Comparison of ENCODE assay signal across 1 cellular context in the genomic region with DNA sequence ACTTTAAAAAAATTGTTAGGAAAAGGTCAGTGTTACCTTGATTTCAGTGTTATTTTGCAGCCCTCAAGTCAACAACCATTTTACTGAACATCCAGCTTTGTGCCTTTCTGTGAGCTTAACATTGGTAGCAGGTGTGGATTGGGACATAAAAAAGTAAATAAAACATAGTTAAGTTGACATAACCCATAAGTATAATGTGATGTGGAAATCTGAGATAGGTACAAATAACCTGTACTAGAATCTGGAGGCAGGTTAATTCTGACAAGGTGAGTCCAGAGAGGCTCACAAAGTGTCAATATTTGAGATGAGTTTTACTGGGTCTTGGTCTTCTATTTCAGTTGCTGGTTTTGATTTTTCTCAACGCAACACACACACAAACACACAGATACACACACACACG.
TF ChIP-seq lines count a peak whose summit lies in the region.

No MANE protein-coding gene starts in this region.

TF ChIP-seq in HepG2, 621 proteins besides CTCF, POLR2A, EP300 and RAD21 (continued from another document and continues in another):
- TF ChIP-seq, protein P1, sequence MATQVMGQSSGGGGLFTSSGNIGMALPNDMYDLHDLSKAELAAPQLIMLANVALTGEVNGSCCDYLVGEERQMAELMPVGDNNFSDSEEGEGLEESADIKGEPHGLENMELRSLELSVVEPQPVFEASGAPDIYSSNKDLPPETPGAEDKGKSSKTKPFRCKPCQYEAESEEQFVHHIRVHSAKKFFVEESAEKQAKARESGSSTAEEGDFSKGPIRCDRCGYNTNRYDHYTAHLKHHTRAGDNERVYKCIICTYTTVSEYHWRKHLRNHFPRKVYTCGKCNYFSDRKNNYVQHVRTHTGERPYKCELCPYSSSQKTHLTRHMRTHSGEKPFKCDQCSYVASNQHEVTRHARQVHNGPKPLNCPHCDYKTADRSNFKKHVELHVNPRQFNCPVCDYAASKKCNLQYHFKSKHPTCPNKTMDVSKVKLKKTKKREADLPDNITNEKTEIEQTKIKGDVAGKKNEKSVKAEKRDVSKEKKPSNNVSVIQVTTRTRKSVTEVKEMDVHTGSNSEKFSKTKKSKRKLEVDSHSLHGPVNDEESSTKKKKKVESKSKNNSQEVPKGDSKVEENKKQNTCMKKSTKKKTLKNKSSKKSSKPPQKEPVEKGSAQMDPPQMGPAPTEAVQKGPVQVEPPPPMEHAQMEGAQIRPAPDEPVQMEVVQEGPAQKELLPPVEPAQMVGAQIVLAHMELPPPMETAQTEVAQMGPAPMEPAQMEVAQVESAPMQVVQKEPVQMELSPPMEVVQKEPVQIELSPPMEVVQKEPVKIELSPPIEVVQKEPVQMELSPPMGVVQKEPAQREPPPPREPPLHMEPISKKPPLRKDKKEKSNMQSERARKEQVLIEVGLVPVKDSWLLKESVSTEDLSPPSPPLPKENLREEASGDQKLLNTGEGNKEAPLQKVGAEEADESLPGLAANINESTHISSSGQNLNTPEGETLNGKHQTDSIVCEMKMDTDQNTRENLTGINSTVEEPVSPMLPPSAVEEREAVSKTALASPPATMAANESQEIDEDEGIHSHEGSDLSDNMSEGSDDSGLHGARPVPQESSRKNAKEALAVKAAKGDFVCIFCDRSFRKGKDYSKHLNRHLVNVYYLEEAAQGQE (IDR thresholded peaks at IDR 0.05; ENCODE audit: borderline replicate concordance in 1 of 2, low read depth in 1 of 2, low read length in 2 of 2), result no peak
- TF ChIP-seq ELF1 (CRISPR knock-in tag; IDR thresholded peaks at IDR 0.05), result no peak
- no peak for TF ChIP-seq SP4 (CRISPR knock-in tag; IDR thresholded peaks at IDR 0.05)
- TF ChIP-seq WIZ (CRISPR knock-in tag; IDR thresholded peaks at IDR 0.05), result no peak
- peak; percentile 62; the same call in 1 of the 2 replicates for TF ChIP-seq BCL6 (CRISPR knock-in tag; IDR thresholded peaks at IDR 0.05)
- no peak for TF ChIP-seq FOXM1 (CRISPR knock-in tag; IDR thresholded peaks at IDR 0.05)
- no peak for TF ChIP-seq ZFAT (CRISPR knock-in tag; conservative IDR thresholded peaks at IDR 0.05)
- TF ChIP-seq, protein P2, sequence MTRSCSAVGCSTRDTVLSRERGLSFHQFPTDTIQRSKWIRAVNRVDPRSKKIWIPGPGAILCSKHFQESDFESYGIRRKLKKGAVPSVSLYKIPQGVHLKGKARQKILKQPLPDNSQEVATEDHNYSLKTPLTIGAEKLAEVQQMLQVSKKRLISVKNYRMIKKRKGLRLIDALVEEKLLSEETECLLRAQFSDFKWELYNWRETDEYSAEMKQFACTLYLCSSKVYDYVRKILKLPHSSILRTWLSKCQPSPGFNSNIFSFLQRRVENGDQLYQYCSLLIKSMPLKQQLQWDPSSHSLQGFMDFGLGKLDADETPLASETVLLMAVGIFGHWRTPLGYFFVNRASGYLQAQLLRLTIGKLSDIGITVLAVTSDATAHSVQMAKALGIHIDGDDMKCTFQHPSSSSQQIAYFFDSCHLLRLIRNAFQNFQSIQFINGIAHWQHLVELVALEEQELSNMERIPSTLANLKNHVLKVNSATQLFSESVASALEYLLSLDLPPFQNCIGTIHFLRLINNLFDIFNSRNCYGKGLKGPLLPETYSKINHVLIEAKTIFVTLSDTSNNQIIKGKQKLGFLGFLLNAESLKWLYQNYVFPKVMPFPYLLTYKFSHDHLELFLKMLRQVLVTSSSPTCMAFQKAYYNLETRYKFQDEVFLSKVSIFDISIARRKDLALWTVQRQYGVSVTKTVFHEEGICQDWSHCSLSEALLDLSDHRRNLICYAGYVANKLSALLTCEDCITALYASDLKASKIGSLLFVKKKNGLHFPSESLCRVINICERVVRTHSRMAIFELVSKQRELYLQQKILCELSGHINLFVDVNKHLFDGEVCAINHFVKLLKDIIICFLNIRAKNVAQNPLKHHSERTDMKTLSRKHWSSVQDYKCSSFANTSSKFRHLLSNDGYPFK (CRISPR knock-in tag; IDR thresholded peaks at IDR 0.05; ENCODE audit: borderline replicate concordance), result no peak
- TF ChIP-seq ARNT (IDR thresholded peaks at IDR 0.05), result no peak
- no peak for TF ChIP-seq ZNF367 (CRISPR knock-in tag; IDR thresholded peaks at IDR 0.05; ENCODE audit: borderline replicate concordance)
- no peak for TF ChIP-seq NFRKB (IDR thresholded peaks at IDR 0.05)
- peak; percentile 50; the same call in 1 of the 2 replicates for TF ChIP-seq FOXJ3 (CRISPR knock-in tag; IDR thresholded peaks at IDR 0.05; ENCODE audit: borderline replicate concordance)
- TF ChIP-seq HNRNPUL1 (IDR thresholded peaks at IDR 0.05; ENCODE audit: low read depth, low read length), result no peak
- no peak for TF ChIP-seq ATF5 (CRISPR knock-in tag; IDR thresholded peaks at IDR 0.05; ENCODE audit: low read depth)
- no peak for TF ChIP-seq SKI (IDR thresholded peaks at IDR 0.05; ENCODE audit: partially characterized antibody)
- TF ChIP-seq, protein P3, sequence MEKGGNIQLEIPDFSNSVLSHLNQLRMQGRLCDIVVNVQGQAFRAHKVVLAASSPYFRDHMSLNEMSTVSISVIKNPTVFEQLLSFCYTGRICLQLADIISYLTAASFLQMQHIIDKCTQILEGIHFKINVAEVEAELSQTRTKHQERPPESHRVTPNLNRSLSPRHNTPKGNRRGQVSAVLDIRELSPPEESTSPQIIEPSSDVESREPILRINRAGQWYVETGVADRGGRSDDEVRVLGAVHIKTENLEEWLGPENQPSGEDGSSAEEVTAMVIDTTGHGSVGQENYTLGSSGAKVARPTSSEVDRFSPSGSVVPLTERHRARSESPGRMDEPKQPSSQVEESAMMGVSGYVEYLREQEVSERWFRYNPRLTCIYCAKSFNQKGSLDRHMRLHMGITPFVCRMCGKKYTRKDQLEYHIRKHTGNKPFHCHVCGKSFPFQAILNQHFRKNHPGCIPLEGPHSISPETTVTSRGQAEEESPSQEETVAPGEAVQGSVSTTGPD (CRISPR knock-in tag; IDR thresholded peaks at IDR 0.05), result no peak
- TF ChIP-seq GABPB1 (CRISPR knock-in tag; IDR thresholded peaks at IDR 0.05), result no peak
- TF ChIP-seq ZNF577 (CRISPR knock-in tag; IDR thresholded peaks at IDR 0.05; ENCODE audit: borderline replicate concordance, low read depth), result no peak
- TF ChIP-seq KAT8 (CRISPR knock-in tag; IDR thresholded peaks at IDR 0.05), result no peak
- no peak for TF ChIP-seq MBNL3 (CRISPR knock-in tag; conservative IDR thresholded peaks at IDR 0.05)
- 0 out of 2 replicates have a peak, but pooled peaks have one; percentile 15 for TF ChIP-seq TCF7 (IDR thresholded peaks at IDR 0.05; ENCODE audit: low read depth)
- no peak for TF ChIP-seq GTF2F1 (IDR thresholded peaks at IDR 0.05; ENCODE audit: low read length)
- no peak for TF ChIP-seq NR2F1 (CRISPR knock-in tag; IDR thresholded peaks at IDR 0.05)
- no peak for TF ChIP-seq ZIK1 (CRISPR knock-in tag; IDR thresholded peaks at IDR 0.05; ENCODE audit: borderline replicate concordance, low read depth)
- no peak for TF ChIP-seq TAF1 (CRISPR knock-in tag; IDR thresholded peaks at IDR 0.05)
- no peak for TF ChIP-seq NFIC (IDR thresholded peaks at IDR 0.05; ENCODE audit: low read length)
- no peak for TF ChIP-seq PHF20 (CRISPR knock-in tag; IDR thresholded peaks at IDR 0.05)
- no peak for TF ChIP-seq ZNF20 (CRISPR knock-in tag; IDR thresholded peaks at IDR 0.05)
- TF ChIP-seq MXD1 (CRISPR knock-in tag; IDR thresholded peaks at IDR 0.05), result no peak
- no peak for TF ChIP-seq ZNF430 (CRISPR knock-in tag; IDR thresholded peaks at IDR 0.05)
- TF ChIP-seq MTA3 (CRISPR knock-in tag; IDR thresholded peaks at IDR 0.05), result no peak
- TF ChIP-seq, protein P4, sequence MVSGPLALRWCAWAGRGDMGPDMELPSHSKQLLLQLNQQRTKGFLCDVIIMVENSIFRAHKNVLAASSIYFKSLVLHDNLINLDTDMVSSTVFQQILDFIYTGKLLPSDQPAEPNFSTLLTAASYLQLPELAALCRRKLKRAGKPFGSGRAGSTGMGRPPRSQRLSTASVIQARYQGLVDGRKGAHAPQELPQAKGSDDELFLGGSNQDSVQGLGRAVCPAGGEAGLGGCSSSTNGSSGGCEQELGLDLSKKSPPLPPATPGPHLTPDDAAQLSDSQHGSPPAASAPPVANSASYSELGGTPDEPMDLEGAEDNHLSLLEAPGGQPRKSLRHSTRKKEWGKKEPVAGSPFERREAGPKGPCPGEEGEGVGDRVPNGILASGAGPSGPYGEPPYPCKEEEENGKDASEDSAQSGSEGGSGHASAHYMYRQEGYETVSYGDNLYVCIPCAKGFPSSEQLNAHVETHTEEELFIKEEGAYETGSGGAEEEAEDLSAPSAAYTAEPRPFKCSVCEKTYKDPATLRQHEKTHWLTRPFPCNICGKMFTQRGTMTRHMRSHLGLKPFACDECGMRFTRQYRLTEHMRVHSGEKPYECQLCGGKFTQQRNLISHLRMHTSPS (CRISPR knock-in tag; IDR thresholded peaks at IDR 0.05; ENCODE audit: low read depth), result no peak
- no peak for TF ChIP-seq ZSCAN30 (CRISPR knock-in tag; IDR thresholded peaks at IDR 0.05)
- TF ChIP-seq MAFF (IDR thresholded peaks at IDR 0.05; ENCODE audit: low read depth, low read length), result no peak
- TF ChIP-seq ZNF276 (CRISPR knock-in tag; IDR thresholded peaks at IDR 0.05; ENCODE audit: low read depth), result no peak
- TF ChIP-seq PTBP1 (IDR thresholded peaks at IDR 0.05; ENCODE audit: low read depth, low read length, poor library complexity, severe bottlenecking), result no peak
- no peak for TF ChIP-seq ZNF749 (CRISPR knock-in tag; IDR thresholded peaks at IDR 0.05; ENCODE audit: borderline replicate concordance)
- no peak for TF ChIP-seq ETS1 (CRISPR knock-in tag; IDR thresholded peaks at IDR 0.05)
- TF ChIP-seq ARID5B (CRISPR knock-in tag; IDR thresholded peaks at IDR 0.05), result peak; percentile 76
- no peak for TF ChIP-seq ZNF496 (CRISPR knock-in tag; IDR thresholded peaks at IDR 0.05; ENCODE audit: insufficient replicate concordance)
- no peak for TF ChIP-seq NFE2 (CRISPR knock-in tag; IDR thresholded peaks at IDR 0.05)
- TF ChIP-seq SMYD3 (CRISPR knock-in tag; IDR thresholded peaks at IDR 0.05), result no peak
- no peak for TF ChIP-seq SOX6 (IDR thresholded peaks at IDR 0.05)
- TF ChIP-seq SOX6 (CRISPR knock-in tag; IDR thresholded peaks at IDR 0.05), result peak; percentile 65
- TF ChIP-seq CSRNP1 (CRISPR knock-in tag; IDR thresholded peaks at IDR 0.05), result no peak
